In the genomic region with DNA sequence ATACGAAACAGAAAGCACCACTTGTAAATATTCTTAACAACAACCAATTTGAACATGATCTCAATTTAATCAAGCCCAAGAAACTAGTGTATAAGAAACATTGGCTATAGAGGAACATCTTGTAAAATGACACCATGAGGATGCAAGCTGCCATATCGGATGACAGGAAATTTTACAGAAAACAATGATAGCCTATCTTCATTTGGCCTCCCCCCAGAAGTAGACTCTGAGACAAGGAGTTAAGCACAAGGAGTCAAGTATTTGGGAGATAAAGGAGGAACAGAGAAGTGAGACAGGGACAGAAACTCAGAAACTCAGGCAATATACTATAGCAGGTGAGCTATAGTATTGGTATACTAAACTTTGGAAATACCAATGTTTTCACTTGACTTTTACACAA, we compare ENCODE assay signal across 1 cellular context.
TF ChIP-seq lines count a peak whose summit lies in the region.

No MANE protein-coding gene starts in this region.

TF ChIP-seq in K562, 482 proteins besides CTCF, POLR2A, EP300 and RAD21 (continued from another document and continues in another):
- TF ChIP-seq E4F1 (CRISPR knock-in tag; IDR thresholded peaks at IDR 0.05; ENCODE audit: borderline replicate concordance), result no peak
- no peak for TF ChIP-seq PYGO2 (tag; IDR thresholded peaks at IDR 0.05)
- TF ChIP-seq ZNF655 (CRISPR knock-in tag; IDR thresholded peaks at IDR 0.05), result no peak
- peak; percentile 57; the same call in 1 of the 2 replicates for TF ChIP-seq JUND (IDR thresholded peaks at IDR 0.05; ENCODE audit: borderline replicate concordance, low read depth, low read length)
- peak; percentile 31; the same call in 1 of the 3 replicates for TF ChIP-seq JUND (tag; IDR thresholded peaks at IDR 0.05; ENCODE audit: borderline replicate concordance, low read depth, low read length)
- TF ChIP-seq FOXP4 (CRISPR knock-in tag; IDR thresholded peaks at IDR 0.05; ENCODE audit: borderline replicate concordance), result no peak
- no peak for TF ChIP-seq ZNF224 (CRISPR knock-in tag; IDR thresholded peaks at IDR 0.05)
- no peak for TF ChIP-seq DDX20 (tag; IDR thresholded peaks at IDR 0.05; ENCODE audit: low read depth)
- no peak for TF ChIP-seq E2F4 (CRISPR knock-in tag; IDR thresholded peaks at IDR 0.05; ENCODE audit: low read depth)
- TF ChIP-seq FOXM1 (IDR thresholded peaks at IDR 0.05; ENCODE audit: low read depth), result peak; percentile 71; the same call in 1 of the 2 replicates
- TF ChIP-seq FOXM1 (CRISPR knock-in tag; IDR thresholded peaks at IDR 0.05; ENCODE audit: low read depth), result no peak
- peak; percentile 29 to 72; a peak in 1 of 4 replicates for TF ChIP-seq ARNT (IDR thresholded peaks at IDR 0.05)
- TF ChIP-seq THRAP3 (IDR thresholded peaks at IDR 0.05; ENCODE audit: borderline replicate concordance), result no peak
- TF ChIP-seq BMI1 (IDR thresholded peaks at IDR 0.05; ENCODE audit: low read length), result no peak
- no peak for TF ChIP-seq SAFB (IDR thresholded peaks at IDR 0.05; ENCODE audit: borderline replicate concordance, low read depth, low read length)
- peak; percentile 58; the same call in 1 of the 2 replicates for TF ChIP-seq HDAC2 (IDR thresholded peaks at IDR 0.05)
- no peak for TF ChIP-seq ZNF316 (IDR thresholded peaks at IDR 0.05)
- peak; percentile 79; a peak in 3 of 4 replicates for TF ChIP-seq TRIM24 (IDR thresholded peaks at IDR 0.05)
- TF ChIP-seq MCM3 (IDR thresholded peaks at IDR 0.05), result no peak
- no peak for TF ChIP-seq LCOR (CRISPR knock-in tag; IDR thresholded peaks at IDR 0.05)
- TF ChIP-seq, protein P1, sequence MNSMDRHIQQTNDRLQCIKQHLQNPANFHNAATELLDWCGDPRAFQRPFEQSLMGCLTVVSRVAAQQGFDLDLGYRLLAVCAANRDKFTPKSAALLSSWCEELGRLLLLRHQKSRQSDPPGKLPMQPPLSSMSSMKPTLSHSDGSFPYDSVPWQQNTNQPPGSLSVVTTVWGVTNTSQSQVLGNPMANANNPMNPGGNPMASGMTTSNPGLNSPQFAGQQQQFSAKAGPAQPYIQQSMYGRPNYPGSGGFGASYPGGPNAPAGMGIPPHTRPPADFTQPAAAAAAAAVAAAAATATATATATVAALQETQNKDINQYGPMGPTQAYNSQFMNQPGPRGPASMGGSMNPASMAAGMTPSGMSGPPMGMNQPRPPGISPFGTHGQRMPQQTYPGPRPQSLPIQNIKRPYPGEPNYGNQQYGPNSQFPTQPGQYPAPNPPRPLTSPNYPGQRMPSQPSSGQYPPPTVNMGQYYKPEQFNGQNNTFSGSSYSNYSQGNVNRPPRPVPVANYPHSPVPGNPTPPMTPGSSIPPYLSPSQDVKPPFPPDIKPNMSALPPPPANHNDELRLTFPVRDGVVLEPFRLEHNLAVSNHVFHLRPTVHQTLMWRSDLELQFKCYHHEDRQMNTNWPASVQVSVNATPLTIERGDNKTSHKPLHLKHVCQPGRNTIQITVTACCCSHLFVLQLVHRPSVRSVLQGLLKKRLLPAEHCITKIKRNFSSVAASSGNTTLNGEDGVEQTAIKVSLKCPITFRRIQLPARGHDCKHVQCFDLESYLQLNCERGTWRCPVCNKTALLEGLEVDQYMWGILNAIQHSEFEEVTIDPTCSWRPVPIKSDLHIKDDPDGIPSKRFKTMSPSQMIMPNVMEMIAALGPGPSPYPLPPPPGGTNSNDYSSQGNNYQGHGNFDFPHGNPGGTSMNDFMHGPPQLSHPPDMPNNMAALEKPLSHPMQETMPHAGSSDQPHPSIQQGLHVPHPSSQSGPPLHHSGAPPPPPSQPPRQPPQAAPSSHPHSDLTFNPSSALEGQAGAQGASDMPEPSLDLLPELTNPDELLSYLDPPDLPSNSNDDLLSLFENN (IDR thresholded peaks at IDR 0.05; ENCODE audit: low read depth in 2 of 2, low read length in 2 of 2), result no peak
- TF ChIP-seq TCF3 (CRISPR knock-in tag; IDR thresholded peaks at IDR 0.05), result peak; percentile 88
- no peak for TF ChIP-seq ZNF586 (CRISPR knock-in tag; conservative IDR thresholded peaks at IDR 0.05)
- peak in 1 of 2 experiments; percentile 64; a peak in 1 of 4 replicates for TF ChIP-seq TBL1XR1 (IDR thresholded peaks at IDR 0.05; ENCODE audit: low read length in 2 of 2)
- TF ChIP-seq GTF2F1 (IDR thresholded peaks at IDR 0.05; ENCODE audit: low read depth, low read length), result no peak
- peak; percentile 56; the same call in 1 of the 2 replicates for TF ChIP-seq SMARCC2 (IDR thresholded peaks at IDR 0.05; ENCODE audit: low read depth)
- TF ChIP-seq NFRKB (IDR thresholded peaks at IDR 0.05; ENCODE audit: low read depth), result no peak
- TF ChIP-seq, protein P2, sequence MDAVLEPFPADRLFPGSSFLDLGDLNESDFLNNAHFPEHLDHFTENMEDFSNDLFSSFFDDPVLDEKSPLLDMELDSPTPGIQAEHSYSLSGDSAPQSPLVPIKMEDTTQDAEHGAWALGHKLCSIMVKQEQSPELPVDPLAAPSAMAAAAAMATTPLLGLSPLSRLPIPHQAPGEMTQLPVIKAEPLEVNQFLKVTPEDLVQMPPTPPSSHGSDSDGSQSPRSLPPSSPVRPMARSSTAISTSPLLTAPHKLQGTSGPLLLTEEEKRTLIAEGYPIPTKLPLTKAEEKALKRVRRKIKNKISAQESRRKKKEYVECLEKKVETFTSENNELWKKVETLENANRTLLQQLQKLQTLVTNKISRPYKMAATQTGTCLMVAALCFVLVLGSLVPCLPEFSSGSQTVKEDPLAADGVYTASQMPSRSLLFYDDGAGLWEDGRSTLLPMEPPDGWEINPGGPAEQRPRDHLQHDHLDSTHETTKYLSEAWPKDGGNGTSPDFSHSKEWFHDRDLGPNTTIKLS (IDR thresholded peaks at IDR 0.05; ENCODE audit: borderline replicate concordance, low read depth), result no peak
- TF ChIP-seq ZNF668 (CRISPR knock-in tag; IDR thresholded peaks at IDR 0.05), result no peak
- no peak for TF ChIP-seq XRCC5 (IDR thresholded peaks at IDR 0.05; ENCODE audit: low read depth, low read length)
- no peak for TF ChIP-seq ASH1L (IDR thresholded peaks at IDR 0.05; ENCODE audit: borderline replicate concordance, low read depth, partially characterized antibody)
- no peak for TF ChIP-seq ZNF707 (CRISPR knock-in tag; conservative IDR thresholded peaks at IDR 0.05)
- TF ChIP-seq, protein P3, sequence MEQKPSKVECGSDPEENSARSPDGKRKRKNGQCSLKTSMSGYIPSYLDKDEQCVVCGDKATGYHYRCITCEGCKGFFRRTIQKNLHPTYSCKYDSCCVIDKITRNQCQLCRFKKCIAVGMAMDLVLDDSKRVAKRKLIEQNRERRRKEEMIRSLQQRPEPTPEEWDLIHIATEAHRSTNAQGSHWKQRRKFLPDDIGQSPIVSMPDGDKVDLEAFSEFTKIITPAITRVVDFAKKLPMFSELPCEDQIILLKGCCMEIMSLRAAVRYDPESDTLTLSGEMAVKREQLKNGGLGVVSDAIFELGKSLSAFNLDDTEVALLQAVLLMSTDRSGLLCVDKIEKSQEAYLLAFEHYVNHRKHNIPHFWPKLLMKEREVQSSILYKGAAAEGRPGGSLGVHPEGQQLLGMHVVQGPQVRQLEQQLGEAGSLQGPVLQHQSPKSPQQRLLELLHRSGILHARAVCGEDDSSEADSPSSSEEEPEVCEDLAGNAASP (IDR thresholded peaks at IDR 0.05), result no peak
- TF ChIP-seq FOXO4 (CRISPR knock-in tag; IDR thresholded peaks at IDR 0.05), result no peak
- TF ChIP-seq, protein P4, sequence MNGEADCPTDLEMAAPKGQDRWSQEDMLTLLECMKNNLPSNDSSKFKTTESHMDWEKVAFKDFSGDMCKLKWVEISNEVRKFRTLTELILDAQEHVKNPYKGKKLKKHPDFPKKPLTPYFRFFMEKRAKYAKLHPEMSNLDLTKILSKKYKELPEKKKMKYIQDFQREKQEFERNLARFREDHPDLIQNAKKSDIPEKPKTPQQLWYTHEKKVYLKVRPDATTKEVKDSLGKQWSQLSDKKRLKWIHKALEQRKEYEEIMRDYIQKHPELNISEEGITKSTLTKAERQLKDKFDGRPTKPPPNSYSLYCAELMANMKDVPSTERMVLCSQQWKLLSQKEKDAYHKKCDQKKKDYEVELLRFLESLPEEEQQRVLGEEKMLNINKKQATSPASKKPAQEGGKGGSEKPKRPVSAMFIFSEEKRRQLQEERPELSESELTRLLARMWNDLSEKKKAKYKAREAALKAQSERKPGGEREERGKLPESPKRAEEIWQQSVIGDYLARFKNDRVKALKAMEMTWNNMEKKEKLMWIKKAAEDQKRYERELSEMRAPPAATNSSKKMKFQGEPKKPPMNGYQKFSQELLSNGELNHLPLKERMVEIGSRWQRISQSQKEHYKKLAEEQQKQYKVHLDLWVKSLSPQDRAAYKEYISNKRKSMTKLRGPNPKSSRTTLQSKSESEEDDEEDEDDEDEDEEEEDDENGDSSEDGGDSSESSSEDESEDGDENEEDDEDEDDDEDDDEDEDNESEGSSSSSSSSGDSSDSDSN (IDR thresholded peaks at IDR 0.05; ENCODE audit: borderline replicate concordance in 1 of 2, low read depth in 2 of 2, low read length in 2 of 2), result no peak
- TF ChIP-seq SMARCB1 (IDR thresholded peaks at IDR 0.05; ENCODE audit: insufficient read length, low read depth), result no peak
- TF ChIP-seq, protein P5, sequence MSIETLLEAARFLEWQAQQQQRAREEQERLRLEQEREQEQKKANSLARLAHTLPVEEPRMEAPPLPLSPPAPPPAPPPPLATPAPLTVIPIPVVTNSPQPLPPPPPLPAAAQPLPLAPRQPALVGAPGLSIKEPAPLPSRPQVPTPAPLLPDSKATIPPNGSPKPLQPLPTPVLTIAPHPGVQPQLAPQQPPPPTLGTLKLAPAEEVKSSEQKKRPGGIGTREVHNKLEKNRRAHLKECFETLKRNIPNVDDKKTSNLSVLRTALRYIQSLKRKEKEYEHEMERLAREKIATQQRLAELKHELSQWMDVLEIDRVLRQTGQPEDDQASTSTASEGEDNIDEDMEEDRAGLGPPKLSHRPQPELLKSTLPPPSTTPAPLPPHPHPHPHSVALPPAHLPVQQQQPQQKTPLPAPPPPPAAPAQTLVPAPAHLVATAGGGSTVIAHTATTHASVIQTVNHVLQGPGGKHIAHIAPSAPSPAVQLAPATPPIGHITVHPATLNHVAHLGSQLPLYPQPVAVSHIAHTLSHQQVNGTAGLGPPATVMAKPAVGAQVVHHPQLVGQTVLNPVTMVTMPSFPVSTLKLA (conservative IDR thresholded peaks at IDR 0.05), result peak; percentile 15 to 38; a peak in 1 of 4 replicates
- TF ChIP-seq CHD1 (IDR thresholded peaks at IDR 0.05; ENCODE audit: low read length), result no peak
